In the genomic region with DNA sequence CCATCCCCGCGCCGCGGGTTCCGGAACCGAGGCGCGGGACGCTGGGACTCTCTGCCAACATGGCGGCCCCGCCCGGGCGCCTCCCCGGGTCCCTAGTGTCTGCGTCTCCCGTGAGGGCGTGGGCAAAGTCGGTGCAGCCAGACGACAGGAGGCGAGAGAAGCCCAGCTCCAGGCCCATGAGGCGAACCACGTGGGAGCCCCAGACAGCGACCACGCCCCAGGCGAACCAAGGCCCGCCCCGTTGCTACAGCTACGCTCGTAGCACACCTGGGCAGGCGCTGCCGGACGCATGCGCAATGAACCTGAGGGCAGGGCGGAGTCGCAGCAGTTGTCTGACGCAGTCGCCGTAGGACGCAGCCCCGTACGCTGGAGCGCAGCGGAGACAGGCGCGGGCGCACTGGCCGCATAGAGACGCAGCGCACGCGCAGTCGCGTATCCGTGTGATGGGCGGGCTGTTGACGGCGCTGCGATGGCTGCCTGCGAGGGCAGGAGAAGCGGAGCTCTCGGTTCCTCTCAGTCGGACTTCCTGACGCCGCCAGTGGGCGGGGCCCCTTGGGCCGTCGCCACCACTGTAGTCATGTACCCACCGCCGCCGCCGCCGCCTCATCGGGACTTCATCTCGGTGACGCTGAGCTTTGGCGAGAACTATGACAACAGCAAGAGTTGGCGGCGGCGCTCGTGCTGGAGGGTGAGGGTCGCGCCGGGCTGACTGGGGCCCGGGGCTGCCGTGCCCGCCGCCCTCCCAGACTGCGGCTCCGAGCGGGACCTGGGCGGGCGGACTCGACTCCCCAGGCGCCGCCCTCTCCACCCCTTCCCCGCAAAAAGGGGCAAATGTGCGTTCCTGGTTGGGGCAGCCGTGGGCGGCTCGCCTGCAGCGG, we compare ENCODE assay signal across 8 cellular contexts.
DNase-seq lines count a peak whose midpoint lies in the region; ATAC-seq and TF ChIP-seq lines count a peak whose summit lies in the region.

A gene (plus strand): TSS at position 455 of the 878 bp plus-strand sequence. CDS start 15 bp downstream, at position 470.

- peak within 1 kb of the TSS; percentile 94 for H3K27ac Mint-ChIP-seq in central memory CD8-positive, alpha-beta T cell (ENCODE audit: low read depth)

- peak within 1 kb of the TSS; percentile 88 for H3K4me3 Mint-ChIP-seq in central memory CD8-positive, alpha-beta T cell

- peak within 1 kb of the TSS; percentile 66 for H3K4me3 ChIP-seq in AG09309 (ENCODE audit: control insufficient read depth, low read depth, low read length)

- ATAC-seq in GM19025 (IDR thresholded peaks at IDR 0.05; ENCODE audit: low read depth, unreplicated experiment) (peak; percentile 81), HG03342 (IDR thresholded peaks at IDR 0.05; ENCODE audit: unreplicated experiment) (peak; percentile 67)
- ATAC-seq in central memory CD8-positive, alpha-beta T cell (replicated peaks; ENCODE audit: extremely low read depth, poor library complexity, severe bottlenecking) = peak; percentile 90

- TF ChIP-seq CTCF in AG09309 (IDR thresholded peaks at IDR 0.05; ENCODE audit: control insufficient read depth, insufficient read depth, low read depth, low read length, missing control alignments) = no peak

- no peaks in the 10 kb centered on the region for H3K9me3 Mint-ChIP-seq in central memory CD8-positive, alpha-beta T cell

- H3K4me1 Mint-ChIP-seq in central memory CD8-positive, alpha-beta T cell = peaks cover 31% of the 10 kb centered on the region

- no peaks in the 10 kb centered on the region for H3K27me3 Mint-ChIP-seq in central memory CD8-positive, alpha-beta T cell

- H3K36me3 Mint-ChIP-seq in central memory CD8-positive, alpha-beta T cell (ENCODE audit: insufficient read depth) = peaks cover 28% of the 10 kb centered on the region

- DNase-seq in AG09309 (ENCODE audit: low read depth) (peak; percentile 92), NCI-H446 (lab: John Stamatoyannopoulos, UW) (peak; percentile 91 to 97), iris pigment epithelial cell (ENCODE audit: low read depth) (peak; percentile 99)
- peak; percentile 96 for DNase-seq in activated CD4-positive, CD25-positive, alpha-beta regulatory T cell treated with anti-CD3 and anti-CD28 coated beads, Interleukin-2, amount 50 U/mL, for 16 hours (ENCODE audit: low read depth, low spot score)
- peak; percentile 95 to 99 for DNase-seq in central memory CD8-positive, alpha-beta T cell (ENCODE audit: low spot score in 2 of 2)
- DNase-seq in stimulated activated CD4-positive, alpha-beta T cell treated with anti-CD3 and anti-CD28 coated beads, Interleukin-12 subunit alpha, Interleukin-12 subunit beta, amount 100 ng/mL, for 24 hours (ENCODE audit: low read depth in 2 of 2) = peak; percentile 99 to 100

Comparison
In these comparisons a context has a peak if more than half of its experiments do, and no peak if none do; other contexts are left out.
1. Peak in every context shown above with its lines: DNase-seq, ATAC-seq and H3K4me3 ChIP-seq.